Comparison of ENCODE assay signal across 22 cellular contexts in genomic region chr10:11397077-11397476, GRCh38.
DNase-seq lines count a peak whose midpoint lies in the region; ATAC-seq and TF ChIP-seq lines count a peak whose summit lies in the region.
"Had no signal": no experiment of that assay in that cellular context is flagged by ENCODE, and none has a peak within 500 bp of the region (broad histone marks: within the 10 kb centered on the region; RNA-seq: fewer than 3 reads in every experiment).

No MANE protein-coding gene starts in this region.

- H3K9me3 ChIP-seq in HEK293 (ENCODE audit: control insufficient read depth, insufficient read depth, low read depth, low read length): no peaks in the 10 kb centered on the region
- no peaks in the 10 kb centered on the region for H3K9me3 ChIP-seq in SJCRH30 (replicated peaks)
- no peaks in the 10 kb centered on the region for H3K9me3 ChIP-seq in suprapubic skin

- H3K9me3 Mint-ChIP-seq in GM23338: peaks cover 3% of the 10 kb centered on the region; the same call in 1 of the 3 replicates
- H3K9me3 Mint-ChIP-seq: CD8-positive, alpha-beta memory T cell had no signal

- no peak for TF ChIP-seq EP300 in suprapubic skin (IDR thresholded peaks at IDR 0.05)

- CTCF ChIA-PET in HEK293 (lab: Yijun Ruan, JAX): interaction anchor here (0.6 to 1.4 kb wide), 2 partner anchors 14 to 27 kb away, joined by 3 read pairs; no protein-coding TSS in a partner anchor

- 68% methylated on average over 3 of the region's 9 CpGs for whole genome bisulfite sequencing in suprapubic skin

- no peaks in the 10 kb centered on the region; the same call in 1 of the 2 replicates for H3K9me2 ChIP-seq in GM23338 (ENCODE audit: insufficient read depth)

- no peak overlapping the region for H2AFZ ChIP-seq in GM23338

- H3K27me3 ChIP-seq in SJCRH30 (no peaks in the 10 kb centered on the region), suprapubic skin (no peaks in the 10 kb centered on the region), GM23338 (ENCODE audit: insufficient read depth) (no peaks in the 10 kb centered on the region)

- no peaks in the 10 kb centered on the region for H4K20me1 ChIP-seq in GM23338 (replicated peaks; ENCODE audit: insufficient read depth)

- no peak overlapping the region for H3K4me2 ChIP-seq in GM23338

- H3K27me3 Mint-ChIP-seq in GM23338 (ENCODE audit: insufficient read depth, low read depth, poor library complexity): peaks cover 8% of the 10 kb centered on the region
- H3K27me3 Mint-ChIP-seq: CD8-positive, alpha-beta memory T cell had no signal

- H3K36me3 Mint-ChIP-seq in GM23338 (ENCODE audit: low read depth): no peaks in the 10 kb centered on the region
- H3K36me3 Mint-ChIP-seq: CD14-positive monocyte had no signal

- TF ChIP-seq CTCF in HEK293 (tag by site-specific recombination; IDR thresholded peaks at IDR 0.05) (no peak), suprapubic skin (IDR thresholded peaks at IDR 0.05) (no peak), GM23338 (conservative IDR thresholded peaks at IDR 0.05; ENCODE audit: low read depth in 2 of 2) (no peak)

- no peaks in the 10 kb centered on the region for H3K4me1 ChIP-seq in HEK293 (ENCODE audit: control insufficient read depth, insufficient read depth, low read length)
- H3K4me1 ChIP-seq in SJCRH30: peaks cover 16% of the 10 kb centered on the region
- peaks cover 3% of the 10 kb centered on the region for H3K4me1 ChIP-seq in suprapubic skin
- H3K4me1 ChIP-seq in GM23338 (ENCODE audit: insufficient read depth): no peaks in the 10 kb centered on the region

- POLR2A ChIA-PET in HEK293 (lab: Yijun Ruan, JAX): no interaction called here

- H3K36me3 ChIP-seq in HEK293 (ENCODE audit: control insufficient read depth in 2 of 2, insufficient read depth in 1 of 2, low read length in 2 of 2) (no peaks in the 10 kb centered on the region), SJCRH30 (no peaks in the 10 kb centered on the region), suprapubic skin (no peaks in the 10 kb centered on the region), GM23338 (ENCODE audit: insufficient read depth) (no peaks in the 10 kb centered on the region)

- no peak for ATAC-seq in GM23338

- H3K4me3 ChIP-seq in HEK293 (ENCODE audit: low read depth, low read length) (no peak overlapping the region), SJCRH30 (peak overlapping the region; percentile 44), suprapubic skin (no peak overlapping the region), GM23338 (no peak overlapping the region)

- H3K27ac ChIP-seq in HEK293 (ENCODE audit: extremely low read depth, low read depth, low read length) (no peak overlapping the region), SJCRH30 (peak overlapping the region; percentile 61), suprapubic skin (no peak overlapping the region), GM23338 (ENCODE audit: low read depth) (no peak overlapping the region)

- H3K27ac Mint-ChIP-seq in GM23338: no peak overlapping the region
- H3K27ac Mint-ChIP-seq: B cell, CD14-positive monocyte, H9, HFFc6 had no signal

- H3F3A ChIP-seq in GM23338 (replicated peaks; ENCODE audit: low read depth): no peaks in the 10 kb centered on the region

- no peaks in the 10 kb centered on the region for H3K79me2 ChIP-seq in GM23338 (replicated peaks; ENCODE audit: insufficient read depth)

- no peak overlapping the region for H3K4me3 Mint-ChIP-seq in GM23338
- H3K4me3 Mint-ChIP-seq: B cell; CD14-positive monocyte; CD8-positive, alpha-beta memory T cell; H9; HFFc6 had no signal

- DNase-seq in SJCRH30 (peak; percentile 77 to 81), myocyte (ENCODE audit: low read depth) (peak; percentile 77), suprapubic skin (ENCODE audit: low spot score in 2 of 2) (peak; percentile 19 to 21), anterior cingulate cortex (lab: John Stamatoyannopoulos, UW) (no peak), DMS53 (lab: John Stamatoyannopoulos, UW) (no peak), GM23338 (ENCODE audit: low spot score) (no peak)
- DNase-seq: CD8-positive, alpha-beta memory T cell; DND-41; H9; HFFc6; IMR-90; KG1; NCI-H1048; NCI-H1694; NCI-H2029 treated with DMSO at 0.1 percent for 48 hours; NCI-H2227 treated with DMSO at 0.1 percent for 48 hours; NCI-H526 treated with DMSO at 0.1 percent for 48 hours; RPMI8226; SHP77 had no signal

- H3K4me1 Mint-ChIP-seq in GM23338: peaks cover 7% of the 10 kb centered on the region; the same call in 2 of the 3 replicates

- TF ChIP-seq POLR2A in suprapubic skin (IDR thresholded peaks at IDR 0.05): no peak

TF ChIP-seq in HEK293, 187 proteins besides CTCF, POLR2A, EP300 and RAD21:
- TF ChIP-seq ZNF621 (tag by site-specific recombination; IDR thresholded peaks at IDR 0.05) (no peak), GLIS2 (tag by site-specific recombination; IDR thresholded peaks at IDR 0.05) (peak; percentile 26; the same call in 1 of the 2 replicates), GLIS1 (tag by site-specific recombination; IDR thresholded peaks at IDR 0.05) (peak; percentile 74)

TF ChIP-seq in GM23338, 12 proteins besides CTCF, POLR2A, EP300 and RAD21 (continues in another document):
- TF ChIP-seq, protein P1, sequence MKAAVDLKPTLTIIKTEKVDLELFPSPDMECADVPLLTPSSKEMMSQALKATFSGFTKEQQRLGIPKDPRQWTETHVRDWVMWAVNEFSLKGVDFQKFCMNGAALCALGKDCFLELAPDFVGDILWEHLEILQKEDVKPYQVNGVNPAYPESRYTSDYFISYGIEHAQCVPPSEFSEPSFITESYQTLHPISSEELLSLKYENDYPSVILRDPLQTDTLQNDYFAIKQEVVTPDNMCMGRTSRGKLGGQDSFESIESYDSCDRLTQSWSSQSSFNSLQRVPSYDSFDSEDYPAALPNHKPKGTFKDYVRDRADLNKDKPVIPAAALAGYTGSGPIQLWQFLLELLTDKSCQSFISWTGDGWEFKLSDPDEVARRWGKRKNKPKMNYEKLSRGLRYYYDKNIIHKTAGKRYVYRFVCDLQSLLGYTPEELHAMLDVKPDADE (IDR thresholded peaks at IDR 0.05): no peak
- TF ChIP-seq ZNF331 (CRISPR knock-in tag; IDR thresholded peaks at IDR 0.05; ENCODE audit: low read depth) (no peak), JUNB (IDR thresholded peaks at IDR 0.05; ENCODE audit: unreplicated experiment) (no peak), NANOG (IDR thresholded peaks at IDR 0.05; ENCODE audit: borderline replicate concordance) (no peak), POLR2AphosphoS5 (IDR thresholded peaks at IDR 0.05; ENCODE audit: low read depth) (no peak), STAT1 (IDR thresholded peaks at IDR 0.05; ENCODE audit: unreplicated experiment) (no peak), EZH2phosphoT487 (IDR thresholded peaks at IDR 0.05; ENCODE audit: unreplicated experiment) (no peak)
- TF ChIP-seq, protein P2, sequence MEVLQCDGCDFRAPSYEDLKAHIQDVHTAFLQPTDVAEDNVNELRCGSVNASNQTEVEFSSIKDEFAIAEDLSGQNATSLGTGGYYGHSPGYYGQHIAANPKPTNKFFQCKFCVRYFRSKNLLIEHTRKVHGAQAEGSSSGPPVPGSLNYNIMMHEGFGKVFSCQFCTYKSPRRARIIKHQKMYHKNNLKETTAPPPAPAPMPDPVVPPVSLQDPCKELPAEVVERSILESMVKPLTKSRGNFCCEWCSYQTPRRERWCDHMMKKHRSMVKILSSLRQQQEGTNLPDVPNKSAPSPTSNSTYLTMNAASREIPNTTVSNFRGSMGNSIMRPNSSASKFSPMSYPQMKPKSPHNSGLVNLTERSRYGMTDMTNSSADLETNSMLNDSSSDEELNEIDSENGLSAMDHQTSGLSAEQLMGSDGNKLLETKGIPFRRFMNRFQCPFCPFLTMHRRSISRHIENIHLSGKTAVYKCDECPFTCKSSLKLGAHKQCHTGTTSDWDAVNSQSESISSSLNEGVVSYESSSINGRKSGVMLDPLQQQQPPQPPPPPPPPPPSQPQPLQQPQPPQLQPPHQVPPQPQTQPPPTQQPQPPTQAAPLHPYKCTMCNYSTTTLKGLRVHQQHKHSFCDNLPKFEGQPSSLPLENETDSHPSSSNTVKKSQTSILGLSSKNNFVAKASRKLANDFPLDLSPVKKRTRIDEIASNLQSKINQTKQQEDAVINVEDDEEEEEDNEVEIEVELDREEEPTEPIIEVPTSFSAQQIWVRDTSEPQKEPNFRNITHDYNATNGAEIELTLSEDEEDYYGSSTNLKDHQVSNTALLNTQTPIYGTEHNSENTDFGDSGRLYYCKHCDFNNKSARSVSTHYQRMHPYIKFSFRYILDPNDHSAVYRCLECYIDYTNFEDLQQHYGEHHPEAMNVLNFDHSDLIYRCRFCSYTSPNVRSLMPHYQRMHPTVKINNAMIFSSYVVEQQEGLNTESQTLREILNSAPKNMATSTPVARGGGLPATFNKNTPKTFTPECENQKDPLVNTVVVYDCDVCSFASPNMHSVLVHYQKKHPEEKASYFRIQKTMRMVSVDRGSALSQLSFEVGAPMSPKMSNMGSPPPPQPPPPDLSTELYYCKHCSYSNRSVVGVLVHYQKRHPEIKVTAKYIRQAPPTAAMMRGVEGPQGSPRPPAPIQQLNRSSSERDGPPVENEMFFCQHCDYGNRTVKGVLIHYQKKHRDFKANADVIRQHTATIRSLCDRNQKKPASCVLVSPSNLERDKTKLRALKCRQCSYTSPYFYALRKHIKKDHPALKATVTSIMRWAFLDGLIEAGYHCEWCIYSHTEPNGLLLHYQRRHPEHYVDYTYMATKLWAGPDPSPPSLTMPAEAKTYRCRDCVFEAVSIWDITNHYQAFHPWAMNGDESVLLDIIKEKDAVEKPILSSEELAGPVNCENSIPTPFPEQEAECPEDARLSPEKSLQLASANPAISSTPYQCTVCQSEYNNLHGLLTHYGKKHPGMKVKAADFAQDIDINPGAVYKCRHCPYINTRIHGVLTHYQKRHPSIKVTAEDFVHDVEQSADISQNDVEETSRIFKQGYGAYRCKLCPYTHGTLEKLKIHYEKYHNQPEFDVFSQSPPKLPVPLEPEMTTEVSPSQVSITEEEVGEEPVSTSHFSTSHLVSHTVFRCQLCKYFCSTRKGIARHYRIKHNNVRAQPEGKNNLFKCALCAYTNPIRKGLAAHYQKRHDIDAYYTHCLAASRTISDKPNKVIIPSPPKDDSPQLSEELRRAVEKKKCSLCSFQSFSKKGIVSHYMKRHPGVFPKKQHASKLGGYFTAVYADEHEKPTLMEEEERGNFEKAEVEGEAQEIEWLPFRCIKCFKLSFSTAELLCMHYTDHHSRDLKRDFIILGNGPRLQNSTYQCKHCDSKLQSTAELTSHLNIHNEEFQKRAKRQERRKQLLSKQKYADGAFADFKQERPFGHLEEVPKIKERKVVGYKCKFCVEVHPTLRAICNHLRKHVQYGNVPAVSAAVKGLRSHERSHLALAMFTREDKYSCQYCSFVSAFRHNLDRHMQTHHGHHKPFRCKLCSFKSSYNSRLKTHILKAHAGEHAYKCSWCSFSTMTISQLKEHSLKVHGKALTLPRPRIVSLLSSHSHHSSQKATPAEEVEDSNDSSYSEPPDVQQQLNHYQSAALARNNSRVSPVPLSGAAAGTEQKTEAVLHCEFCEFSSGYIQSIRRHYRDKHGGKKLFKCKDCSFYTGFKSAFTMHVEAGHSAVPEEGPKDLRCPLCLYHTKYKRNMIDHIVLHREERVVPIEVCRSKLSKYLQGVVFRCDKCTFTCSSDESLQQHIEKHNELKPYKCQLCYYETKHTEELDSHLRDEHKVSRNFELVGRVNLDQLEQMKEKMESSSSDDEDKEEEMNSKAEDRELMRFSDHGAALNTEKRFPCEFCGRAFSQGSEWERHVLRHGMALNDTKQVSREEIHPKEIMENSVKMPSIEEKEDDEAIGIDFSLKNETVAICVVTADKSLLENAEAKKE (CRISPR knock-in tag; IDR thresholded peaks at IDR 0.05): no peak

Comparison
In these comparisons a context has a peak if more than half of its experiments do, and no peak if none do; other contexts are left out.
1. DNase-seq: peak in SJCRH30 (2 of 2), myocyte (single experiment) and suprapubic skin (2 of 2); none in anterior cingulate cortex (0 of 58), DMS53 (single experiment) and GM23338 (single experiment).